Comparison of ENCODE assay signal across 9 cellular contexts in genomic region chrX:130084651-130085237, GRCh38. TPM values are rescaled to one million over a fixed set of nuclear protein-coding genes. Genes with fewer than 3 reads are reported as not detected.
DNase-seq lines count a peak whose midpoint lies in the region; ATAC-seq lines count a peak whose summit lies in the region.
"Had no signal": no experiment of that assay in that cellular context is flagged by ENCODE, and none has a peak within 500 bp of the region (broad histone marks: within the 10 kb centered on the region; RNA-seq: fewer than 3 reads in every experiment).

No MANE protein-coding gene starts in this region.

- 0 out of 2 replicates have a peak overlapping the region, but pooled peaks have one; percentile 18 for H3K27ac ChIP-seq in GM23248

- no peaks in the 10 kb centered on the region for H3K36me3 ChIP-seq in GM23248 (ENCODE audit: low read depth)

- H3K4me2 ChIP-seq in GM23248 (ENCODE audit: unreplicated experiment): no peak overlapping the region

- H3K9me2 ChIP-seq in GM23248 (ENCODE audit: insufficient read depth): no peaks in the 10 kb centered on the region

- no peak overlapping the region for H2AFZ ChIP-seq in GM23248

- ATAC-seq in GM18858 (IDR thresholded peaks at IDR 0.05; ENCODE audit: unreplicated experiment): peak; percentile 26
- peak; percentile 46 to 59 for ATAC-seq in natural killer cell treated with Interleukin-12 subunit alpha and Interleukin-12 subunit beta and Interleukin-15 and Interleukin-18, amount 100 ng/mL, for 72 hours

- H3K9me3 ChIP-seq in GM23248 (ENCODE audit: low read depth): no peaks in the 10 kb centered on the region

- H3K27me3 Mint-ChIP-seq in natural killer cell treated with Interleukin-12 subunit alpha and Interleukin-12 subunit beta and Interleukin-15 and Interleukin-18, amount 100 ng/mL, for 72 hours: no peaks in the 10 kb centered on the region

- no peaks in the 10 kb centered on the region for H3F3A ChIP-seq in GM23248 (ENCODE audit: insufficient read depth)

- no peaks in the 10 kb centered on the region for H4K20me1 ChIP-seq in GM23248 (ENCODE audit: insufficient read depth)

- H3K9ac ChIP-seq in GM23248: no peak overlapping the region

- no peak overlapping the region for H3K4me3 ChIP-seq in GM23248

- 55 to 69% methylated on average over 5 to 9 of the region's 9 CpGs for whole genome bisulfite sequencing in GM23248 (ENCODE audit: low coverage in 1 of 2, low lambda C conversion rate in 2 of 2, missing lambda C conversion rate in 2 of 2), 2 experiments

- peaks cover 21% of the 10 kb centered on the region for H3K4me1 ChIP-seq in GM23248 (ENCODE audit: insufficient read depth)

- H3K9me3 Mint-ChIP-seq in natural killer cell treated with Interleukin-12 subunit alpha and Interleukin-12 subunit beta and Interleukin-15 and Interleukin-18, amount 100 ng/mL, for 72 hours: no peaks in the 10 kb centered on the region

- in situ Hi-C loops in GM23248 (cut with MboI): no loop called here

- no peak for DNase-seq in GM23248
- peak; percentile 80 for DNase-seq in NOMO-1 treated with dmso at 0.1 percent for 144 hours (lab: John Stamatoyannopoulos, UW; ENCODE audit: unreplicated experiment)
- peak; percentile 83 for DNase-seq in natural killer cell treated with Interleukin-12 subunit alpha and Interleukin-12 subunit beta and Interleukin-15 and Interleukin-18, amount 100 ng/mL, for 72 hours (ENCODE audit: low spot score)
- no peak for DNase-seq in HCEC 1CT
- no peak for DNase-seq in epidermal melanocyte (ENCODE audit: insufficient read length, low spot score)
- DNase-seq in cortex of kidney (lab: John Stamatoyannopoulos, UW): no peak
- no peak for DNase-seq in NCI-H1092 (lab: John Stamatoyannopoulos, UW)
- DNase-seq: NCI-H2227 treated with DMSO at 0.1 percent for 48 hours had no signal

- H3K27ac Mint-ChIP-seq in natural killer cell treated with Interleukin-12 subunit alpha and Interleukin-12 subunit beta and Interleukin-15 and Interleukin-18, amount 100 ng/mL, for 72 hours: peak overlapping the region; percentile 86 to 96

- peaks cover 71% of the 10 kb centered on the region for H3K79me2 ChIP-seq in GM23248 (ENCODE audit: insufficient read depth)

- no peaks in the 10 kb centered on the region for H3K36me3 Mint-ChIP-seq in natural killer cell treated with Interleukin-12 subunit alpha and Interleukin-12 subunit beta and Interleukin-15 and Interleukin-18, amount 100 ng/mL, for 72 hours

- peak overlapping the region; percentile 93 for H3K4me3 Mint-ChIP-seq in natural killer cell treated with Interleukin-12 subunit alpha and Interleukin-12 subunit beta and Interleukin-15 and Interleukin-18, amount 100 ng/mL, for 72 hours

- H3K4me1 Mint-ChIP-seq in natural killer cell treated with Interleukin-12 subunit alpha and Interleukin-12 subunit beta and Interleukin-15 and Interleukin-18, amount 100 ng/mL, for 72 hours (ENCODE audit: low read depth in 2 of 2): peaks cover 56 to 77% of the 10 kb centered on the region in 2 donors

- no peaks in the 10 kb centered on the region for H3K27me3 ChIP-seq in GM23248 (replicated peaks; ENCODE audit: insufficient read depth)

RNA-seq across cellular contexts. Expression of gene ELF4, which starts 25.6 kb away (rescaled TPM):
- 16.5 and 19.2 TPM in 2 replicates for total RNA-seq in GM23248 (2014; rRNA removed; shearing (Covaris generic))
- polyA plus RNA-seq in GM23248 (2016; fragmentation: Nextera tagmentation; extraction: Ambion mirVana): 9.4 TPM in 2 replicates
- 10 to 100 TPM; 38.8 to 71.0 TPM for total RNA-seq in natural killer cell treated with Interleukin-12 subunit alpha and Interleukin-12 subunit beta and Interleukin-15 and Interleukin-18, amount 100 ng/mL, for 72 hours

Comparison
In these comparisons a context has a peak if more than half of its experiments do, and no peak if none do; other contexts are left out.
1. DNase-seq: peak in NOMO-1 treated with dmso at 0.1 percent for 144 hours (single experiment) and natural killer cell treated with Interleukin-12 subunit alpha and Interleukin-12 subunit beta and Interleukin-15 and Interleukin-18, amount 100 ng/mL, for 72 hours (single experiment); none in GM23248 (single experiment), HCEC 1CT (single experiment), epidermal melanocyte (single experiment), cortex of kidney (single experiment) and NCI-H1092 (single experiment).